In genomic region chr2:107808986-107809385, GRCh38 we compare ENCODE assay signal across 13 cellular contexts. TPM values are rescaled to one million over a fixed set of nuclear protein-coding genes. Genes with fewer than 3 reads are reported as not detected.
DNase-seq lines count a peak whose midpoint lies in the region; ATAC-seq and TF ChIP-seq lines count a peak whose summit lies in the region.
"Had no signal": no experiment of that assay in that cellular context is flagged by ENCODE, and none has a peak within 500 bp of the region (broad histone marks: within the 10 kb centered on the region; RNA-seq: fewer than 3 reads in every experiment).

No MANE protein-coding gene starts in this region.

- no peaks in the 10 kb centered on the region for H3K36me3 ChIP-seq in ascending aorta
- no peaks in the 10 kb centered on the region for H3K36me3 ChIP-seq in left lung
- no peaks in the 10 kb centered on the region for H3K36me3 ChIP-seq in testis (ENCODE audit: low read depth, missing control alignments)
- H3K36me3 ChIP-seq: esophagus muscularis mucosa had no signal

- peak overlapping the region; percentile 47 for H3K27ac ChIP-seq in C4-2B
- peak overlapping the region; percentile 72 to 78 for H3K27ac ChIP-seq in ascending aorta
- no peak overlapping the region for H3K27ac ChIP-seq in left lung
- no peak overlapping the region for H3K27ac ChIP-seq in testis

- TF ChIP-seq CTCF in C4-2B (conservative IDR thresholded peaks at IDR 0.05) (no peak), ascending aorta (IDR thresholded peaks at IDR 0.05) (no peak), left lung (IDR thresholded peaks at IDR 0.05) (no peak), testis (IDR thresholded peaks at IDR 0.05) (no peak)

- no peaks in the 10 kb centered on the region for H3K27me3 ChIP-seq in ascending aorta
- H3K27me3 ChIP-seq in left lung = no peaks in the 10 kb centered on the region
- no peaks in the 10 kb centered on the region for H3K27me3 ChIP-seq in testis
- H3K27me3 ChIP-seq: esophagus muscularis mucosa had no signal

- no peak for TF ChIP-seq POLR2A in testis (IDR thresholded peaks at IDR 0.05)

- H3K4me1 ChIP-seq in ascending aorta (peaks cover 0 to 7% of the 10 kb centered on the region in 2 donors), left lung (peaks cover 0 to 3% of the 10 kb centered on the region in 2 donors), testis (no peaks in the 10 kb centered on the region)

- 85 to 88% methylated on average over 7 of the region's 7 CpGs for WGBS in testis, 2 donors

- H3K9me3 ChIP-seq in ascending aorta = no peaks in the 10 kb centered on the region
- H3K9me3 ChIP-seq in left lung = no peaks in the 10 kb centered on the region
- no peaks in the 10 kb centered on the region for H3K9me3 ChIP-seq in testis
- H3K9me3 ChIP-seq: esophagus muscularis mucosa had no signal

- ATAC-seq in left lung (peak; percentile 62), GM21526 (IDR thresholded peaks at IDR 0.05; ENCODE audit: low FRiP score, unreplicated experiment) (no peak)
- ATAC-seq: stimulated activated naive B cell treated with anti-CD40 and anti-IgM and Interleukin-4, amounts not matched to agents 10 μg/mL and 1 μg/mL and 100 μg/mL, for 72 hours had no signal

- H3K4me3 ChIP-seq in ascending aorta (no peak overlapping the region), left lung (no peak overlapping the region), testis (no peak overlapping the region)
- H3K4me3 ChIP-seq: esophagus muscularis mucosa had no signal

- intact Hi-C loops in ascending aorta (cut with DNase I) (no loop called here), left lung (cut with DNase I) (no loop called here), testis (cut with DNase I; ENCODE audit: low total_unique reads) (no loop called here)

- DNase-seq in M059J (ENCODE audit: low read depth) = peak; percentile 81
- DNase-seq in ascending aorta (ENCODE audit: low spot score in 2 of 2) = peak in 1 of 2 donors; percentile 75
- no peak for DNase-seq in left lung
- no peak for DNase-seq in stimulated activated CD8-positive, alpha-beta memory T cell treated with anti-CD3 and anti-CD28 coated beads, Interleukin-4, amount 100 ng/mL, for 48 hours
- DNase-seq in RKO (ENCODE audit: low spot score) = no peak
- no peak for DNase-seq in testis
- DNase-seq: activated CD4-positive, alpha-beta T cell treated with anti-CD3 and anti-CD28 coated beads, Interleukin-2, amount 50 U/mL, for 48 hours; stimulated activated CD4-positive, alpha-beta T cell treated with anti-CD3 and anti-CD28 coated beads, Interleukin-2, amount 100 ng/mL, for 24 hours; stimulated activated naive B cell treated with anti-CD40 and anti-IgM and Interleukin-4, amounts not matched to agents 10 μg/mL and 1 μg/mL and 100 μg/mL, for 72 hours had no signal

RNA-seq across cellular contexts. Expression of gene RGPD4, which starts 17.7 kb away (rescaled TPM):
- not detected in 2 replicates for total RNA-seq in M059J (2014; rRNA removed; shearing (Covaris generic))
- not detected for total RNA-seq in ascending aorta
- under 1 TPM in 1 of 2 donors, not detected in 1; 0.29 TPM for total RNA-seq in left lung
- total RNA-seq in testis = 1 to 10 TPM; 3.0 to 7.1 TPM
- 2.7 TPM for polyA plus RNA-seq in testis (ENCODE audit: insufficient read depth, low read depth, low replicate concordance)
- total RNA-seq: esophagus muscularis mucosa had no signal
- polyA plus RNA-seq: BJ had no signal

Comparison
In these comparisons a context has a peak if more than half of its experiments do, and no peak if none do; other contexts are left out.
1. H3K27ac ChIP-seq: peak in C4-2B (single experiment) and ascending aorta (2 of 2); none in left lung (0 of 2) and testis (0 of 2).